Comparison of ENCODE assay signal across 21 cellular contexts in genomic region chr20:20079102-20079784, GRCh38. TPM values are rescaled to one million over a fixed set of nuclear protein-coding genes. Genes with fewer than 3 reads are reported as not detected.
A peak's percentile ranks its signal among the peaks of the same experiment; 100 is the strongest.
DNase-seq lines count a peak whose midpoint lies in the region; ATAC-seq and TF ChIP-seq lines count a peak whose summit lies in the region.
"Had no signal": no experiment of that assay in that cellular context is flagged by ENCODE, and none has a peak within 500 bp of the region (broad histone marks: within the 10 kb centered on the region; RNA-seq: fewer than 3 reads in every experiment).

No MANE protein-coding gene starts in this region.

- H3K27me3 Mint-ChIP-seq in mesothelial cell of epicardium (ENCODE audit: low read depth) = peaks cover 48% of the 10 kb centered on the region

- H3K36me3 ChIP-seq in adrenal gland (replicated peaks in 1 of 2) = no peaks in the 10 kb centered on the region
- H3K36me3 ChIP-seq: sigmoid colon had no signal

- no peaks in the 10 kb centered on the region for H3K36me3 Mint-ChIP-seq in mesothelial cell of epicardium

- H3K4me3 Mint-ChIP-seq in mesothelial cell of epicardium = no peak overlapping the region
- H3K4me3 Mint-ChIP-seq: dendritic cell treated with granulocyte-macrophage colony-stimulating factor and Interleukin-4, amounts not matched to agents 40 ng/mL and 50 ng/mL, for 4 days had no signal

- H3K27ac Mint-ChIP-seq in mesothelial cell of epicardium = no peak overlapping the region
- H3K27ac Mint-ChIP-seq: dendritic cell treated with granulocyte-macrophage colony-stimulating factor and Interleukin-4, amounts not matched to agents 40 ng/mL and 50 ng/mL, for 4 days had no signal

- WGBS in adrenal gland, 4 donors = 60 to 67% (median 64%) methylated on average over 5 of the region's 5 CpGs

- H3K9me3 Mint-ChIP-seq in mesothelial cell of epicardium = no peaks in the 10 kb centered on the region
- H3K9me3 Mint-ChIP-seq: dendritic cell treated with granulocyte-macrophage colony-stimulating factor and Interleukin-4, amounts not matched to agents 40 ng/mL and 50 ng/mL, for 4 days had no signal

- H3K4me1 Mint-ChIP-seq in mesothelial cell of epicardium = peaks cover 17% of the 10 kb centered on the region

- TF ChIP-seq POLR2A in adrenal gland (IDR thresholded peaks at IDR 0.05) = no peak

- peaks cover 10% of the 10 kb centered on the region for H3K27me3 ChIP-seq in adrenal gland
- H3K27me3 ChIP-seq: body of pancreas, sigmoid colon, testis had no signal

- DNase-seq in DMS53 treated with DMSO at 0.1 percent for 48 hours (lab: John Stamatoyannopoulos, UW; ENCODE audit: unreplicated experiment) (peak; percentile 72), NCI-H146 treated with DMSO at 0.1 percent for 48 hours (lab: John Stamatoyannopoulos, UW; ENCODE audit: unreplicated experiment) (peak; percentile 72), NCI-H69 (lab: John Stamatoyannopoulos, UW) (peak; percentile 89), left kidney (ENCODE audit: low read depth, low spot score) (peak; percentile 42), mesothelial cell of epicardium (ENCODE audit: low spot score in 2 of 2, unreplicated experiment in 2 of 2) (no peak), adrenal gland (no peak)
- DNase-seq: activated CD4-positive, alpha-beta T cell treated with anti-CD3 and anti-CD28 coated beads for 48 hours; activated naive CD4-positive, alpha-beta T cell treated with anti-CD3 and anti-CD28 coated beads, Interleukin-2, amount 50 U/mL, for 16 hours; activated T-cell treated with anti-CD3 and anti-CD28 coated beads for 4 hours; body of pancreas; SIG-M5; sigmoid colon; stimulated activated CD4-positive, alpha-beta T cell treated with anti-CD3 and anti-CD28 coated beads, Interleukin-2, amount 100 ng/mL, for 48 hours; stimulated activated CD8-positive, alpha-beta memory T cell treated with anti-CD3 and anti-CD28 coated beads, Interleukin-4, amount 100 ng/mL, for 48 hours; T1000; testis had no signal

- no peaks in the 10 kb centered on the region for H3K9me3 ChIP-seq in adrenal gland (replicated peaks in 1 of 3)
- H3K9me3 ChIP-seq: body of pancreas, sigmoid colon, testis had no signal

- intact Hi-C loops in adrenal gland (cut with DNase I) = no loop called here

- no peak for TF ChIP-seq CTCF in mesothelial cell of epicardium (IDR thresholded peaks at IDR 0.05; ENCODE audit: unreplicated experiment)
- no peak for TF ChIP-seq CTCF in adrenal gland (IDR thresholded peaks at IDR 0.05)

- ATAC-seq in GM18868 (IDR thresholded peaks at IDR 0.05; ENCODE audit: unreplicated experiment) (no peak), HG03280 (IDR thresholded peaks at IDR 0.05; ENCODE audit: unreplicated experiment) (no peak)
- ATAC-seq: body of pancreas had no signal

- H3K4me3 ChIP-seq in adrenal gland = no peak overlapping the region
- H3K4me3 ChIP-seq: body of pancreas, sigmoid colon, testis had no signal

- no peak overlapping the region for H3K27ac ChIP-seq in adrenal gland
- H3K27ac ChIP-seq: body of pancreas, sigmoid colon, testis had no signal

- no peaks in the 10 kb centered on the region for H3K4me1 ChIP-seq in adrenal gland (replicated peaks in 1 of 2)
- H3K4me1 ChIP-seq: body of pancreas had no signal

RNA-seq across cellular contexts. Expression of gene CFAP61, which starts 26.9 kb away (rescaled TPM):
- total RNA-seq in mesothelial cell of epicardium (0.45 to 0.62 TPM in 2 of 3 replicates, not detected in the other), adrenal gland (1 to 10 TPM in 3 of 8 donors, under 1 TPM in 2, not detected in 3; 0.53 to 3.6 (median 1.1) TPM)
- polyA plus RNA-seq in adrenal gland = 1 to 10 TPM in 2 of 3 donors, under 1 TPM in 1; 0.61 to 2.7 (median 1.6) TPM
- total RNA-seq: mononuclear cell had no signal
- polyA plus RNA-seq: esophagus had no signal

RNA-seq across cellular contexts. Expression of gene CRNKL1, which starts 27.0 kb away (rescaled TPM):
- total RNA-seq in mesothelial cell of epicardium (23.9 to 27.8 TPM (median 26.5 TPM) in 3 replicates), adrenal gland (10 to 100 TPM in 7 of 8 donors, 1 to 10 TPM in 1; 9.6 to 21.7 (median 17.1) TPM)
- polyA plus RNA-seq in adrenal gland = 10 to 100 TPM; 17.2 to 23.8 (median 22.4) TPM

Comparison
In these comparisons a context has a peak if more than half of its experiments do, and no peak if none do; other contexts are left out.
1. DNase-seq: peak in DMS53 treated with DMSO at 0.1 percent for 48 hours (single experiment), NCI-H146 treated with DMSO at 0.1 percent for 48 hours (single experiment), NCI-H69 (single experiment) and left kidney (single experiment); none in mesothelial cell of epicardium (0 of 2) and adrenal gland (0 of 7).